ENCODE assay signal across 10 cellular contexts in genomic region chr11:72721276-72721675, GRCh38. TPM values are rescaled to one million over a fixed set of nuclear protein-coding genes. Genes with fewer than 3 reads are reported as not detected.
DNase-seq lines count a peak whose midpoint lies in the region; ATAC-seq and TF ChIP-seq lines count a peak whose summit lies in the region.
"Had no signal": no experiment of that assay in that cellular context is flagged by ENCODE, and none has a peak within 500 bp of the region (broad histone marks: within the 10 kb centered on the region; RNA-seq: fewer than 3 reads in every experiment).

No MANE protein-coding gene starts in this region.

- H3K4me3 Mint-ChIP-seq in activated CD4-positive, alpha-beta memory T cell treated with anti-CD3 and anti-CD28 coated beads, Interleukin-2, amount 10 ng/mL, durations not matched to agents 7 days and 5 days = peak overlapping the region; percentile 89

- TF ChIP-seq CTCF in foreskin keratinocyte (conservative IDR thresholded peaks at IDR 0.05) = no peak

- no peaks in the 10 kb centered on the region for H3K9me2 ChIP-seq in GM23248 (ENCODE audit: insufficient read depth)

- H3K27me3 Mint-ChIP-seq in activated CD4-positive, alpha-beta memory T cell treated with anti-CD3 and anti-CD28 coated beads, Interleukin-2, amount 10 ng/mL, durations not matched to agents 7 days and 5 days = no peaks in the 10 kb centered on the region

- no peaks in the 10 kb centered on the region for H3K9me3 ChIP-seq in GM23248 (ENCODE audit: low read depth)

- H3F3A ChIP-seq in GM23248 (ENCODE audit: insufficient read depth) = no peaks in the 10 kb centered on the region

- ATAC-seq in foreskin keratinocyte (no peak), GM18511 (IDR thresholded peaks at IDR 0.05; ENCODE audit: unreplicated experiment) (no peak), HG03095 (IDR thresholded peaks at IDR 0.05; ENCODE audit: unreplicated experiment) (no peak)

- WGBS in GM23248 (ENCODE audit: low coverage in 1 of 2, low lambda C conversion rate in 2 of 2, missing lambda C conversion rate in 2 of 2), 2 experiments = 10 to 17% methylated on average over 3 of the region's 3 CpGs

- H3K4me3 ChIP-seq in GM23248 = peak overlapping the region; percentile 91
- H3K4me3 ChIP-seq in skin epidermis = peak overlapping the region; percentile 35 to 55 (median 44)

- peaks cover 38% of the 10 kb centered on the region for H3K36me3 Mint-ChIP-seq in activated CD4-positive, alpha-beta memory T cell treated with anti-CD3 and anti-CD28 coated beads, Interleukin-2, amount 10 ng/mL, durations not matched to agents 7 days and 5 days (ENCODE audit: low read depth)

- no peaks in the 10 kb centered on the region for H3K9me3 Mint-ChIP-seq in activated CD4-positive, alpha-beta memory T cell treated with anti-CD3 and anti-CD28 coated beads, Interleukin-2, amount 10 ng/mL, durations not matched to agents 7 days and 5 days

- POLR2A ChIA-PET in activated CD4-positive, alpha-beta memory T cell treated with anti-CD3 and anti-CD28 coated beads, Interleukin-2, amount 10 ng/mL, durations not matched to agents 7 days and 5 days (lab: Charles Lee) = interaction anchor here (2.0 to 3.4 kb wide), 4 partner anchors 10 to 94 kb away, joined by 6 to 24 read pairs (median 12); partner anchors contain the start of gene ATG16L2

- peak overlapping the region; percentile 86 for H3K27ac Mint-ChIP-seq in activated CD4-positive, alpha-beta memory T cell treated with anti-CD3 and anti-CD28 coated beads, Interleukin-2, amount 10 ng/mL, durations not matched to agents 7 days and 5 days

- H3K4me2 ChIP-seq in GM23248 (ENCODE audit: unreplicated experiment) = peak overlapping the region; percentile 91

- H3K4me1 ChIP-seq in GM23248 (ENCODE audit: insufficient read depth) (peaks cover 14% of the 10 kb centered on the region), foreskin keratinocyte (peaks cover 11% of the 10 kb centered on the region)

- in situ Hi-C loops in GM23248 (cut with MboI) = loop anchor here (25.0 kb wide), 1 partner anchor 441 kb away; no protein-coding TSS in a partner anchor

- peaks cover 87% of the 10 kb centered on the region for H3K79me2 ChIP-seq in GM23248 (ENCODE audit: insufficient read depth)

- CTCF ChIA-PET in activated CD4-positive, alpha-beta memory T cell treated with anti-CD3 and anti-CD28 coated beads, Interleukin-2, amount 10 ng/mL, durations not matched to agents 7 days and 5 days (lab: Charles Lee) = interaction anchor here (1.3 to 4.1 kb wide), 4 partner anchors 37 to 92 kb away, joined by 3 to 29 read pairs (median 8); no protein-coding TSS in a partner anchor

- 0 out of 2 replicates have a peak, but pooled peaks cover 3% of the 10 kb centered on the region for H4K20me1 ChIP-seq in GM23248 (ENCODE audit: insufficient read depth)

- DNase-seq in GM23248 (no peak), foreskin keratinocyte (no peak), HPDE6-E6E7 (ENCODE audit: extremely low spot score) (no peak), middle frontal gyrus (ENCODE audit: extremely low spot score, low spot score) (no peak)
- no peak for DNase-seq in activated CD4-positive, alpha-beta memory T cell treated with anti-CD3 and anti-CD28 coated beads, Interleukin-2, amount 10 ng/mL, durations not matched to agents 7 days and 5 days
- DNase-seq: cerebellar nuclear complex, NCI-H2081 treated with DMSO at 0.1 percent for 48 hours had no signal

- no peaks in the 10 kb centered on the region for H3K27me3 ChIP-seq in GM23248 (replicated peaks; ENCODE audit: insufficient read depth)
- H3K27me3 ChIP-seq in foreskin keratinocyte = no peaks in the 10 kb centered on the region

- no peak overlapping the region for H3K27ac ChIP-seq in GM23248
- H3K27ac ChIP-seq in foreskin keratinocyte = peak overlapping the region; percentile 68
- H3K27ac ChIP-seq in skin epidermis = peak overlapping the region; percentile 65 to 95 (median 87)

- H3K9ac ChIP-seq in GM23248 = peak overlapping the region; percentile 87

- H2AFZ ChIP-seq in GM23248 = no peak overlapping the region

- H3K36me3 ChIP-seq in GM23248 (ENCODE audit: low read depth) = no peaks in the 10 kb centered on the region

- H3K4me1 Mint-ChIP-seq in activated CD4-positive, alpha-beta memory T cell treated with anti-CD3 and anti-CD28 coated beads, Interleukin-2, amount 10 ng/mL, durations not matched to agents 7 days and 5 days = peaks cover 60% of the 10 kb centered on the region

RNA-seq across cellular contexts. Expression of gene ARAP1, which starts 30.9 kb away (rescaled TPM):
- 73.9 and 92.7 TPM in 2 replicates for total RNA-seq in GM23248 (2014; rRNA removed; shearing (Covaris generic))
- polyA plus RNA-seq in GM23248 (2016; fragmentation: Nextera tagmentation; extraction: Ambion mirVana) = 39.0 and 41.5 TPM in 2 replicates
- 100 to 1,000 TPM; 108 to 109 TPM for total RNA-seq in activated CD4-positive, alpha-beta memory T cell treated with anti-CD3 and anti-CD28 coated beads, Interleukin-2, amount 10 ng/mL, durations not matched to agents 7 days and 5 days
- total RNA-seq in foreskin keratinocyte = 50.2 and 51.8 TPM in 2 replicates
- polyA plus RNA-seq in foreskin keratinocyte = 38.5 and 40.3 TPM in 2 replicates

RNA-seq across cellular contexts. Expression of gene PDE2A, which starts 47.1 kb away (rescaled TPM):
- total RNA-seq in GM23248 (2014; rRNA removed; shearing (Covaris generic)) = 0.25 and 2.3 TPM in 2 replicates
- 0.29 and 1.0 TPM in 2 replicates for polyA plus RNA-seq in GM23248 (2016; fragmentation: Nextera tagmentation; extraction: Ambion mirVana)
- total RNA-seq in activated CD4-positive, alpha-beta memory T cell treated with anti-CD3 and anti-CD28 coated beads, Interleukin-2, amount 10 ng/mL, durations not matched to agents 7 days and 5 days = 1 to 10 TPM in 1 of 2 experiments, under 1 TPM in 1; 0.93 to 1.8 TPM
- total RNA-seq in foreskin keratinocyte = 1.4 and 1.8 TPM in 2 replicates
- polyA plus RNA-seq in foreskin keratinocyte = 1.2 and 1.4 TPM in 2 replicates
